Comparison of ENCODE assay signal across 17 cellular contexts in genomic region chr6:150255840-150256239, GRCh38.
"Had no signal": no experiment of that assay in that cellular context is flagged by ENCODE, and none has a peak within 500 bp of the region (broad histone marks: within the 10 kb centered on the region; RNA-seq: fewer than 3 reads in every experiment).

No MANE protein-coding gene starts in this region.

- H3K4me1 ChIP-seq: gastroesophageal sphincter, parathyroid adenoma, tibial nerve had no signal

- H3K27me3 ChIP-seq: tibial nerve, vagina had no signal

- H3K27ac ChIP-seq: coronary artery, gastroesophageal sphincter, parathyroid adenoma, tibial nerve, vagina had no signal

- H3K4me3 ChIP-seq: coronary artery, gastroesophageal sphincter, tibial nerve, vagina had no signal

- H3K9me3 ChIP-seq: gastroesophageal sphincter, tibial nerve, vagina had no signal

- H3K4me3 Mint-ChIP-seq: naive thymus-derived CD4-positive, alpha-beta T cell had no signal

- H3K27ac Mint-ChIP-seq: naive thymus-derived CD4-positive, alpha-beta T cell had no signal

- ATAC-seq: activated CD4-positive, CD25-positive, alpha-beta regulatory T cell treated with anti-CD3 and anti-CD28 coated beads, Interleukin-2, amount 50 U/mL, for 24 hours; gastroesophageal sphincter; naive thymus-derived CD4-positive, alpha-beta T cell had no signal

- H3K36me3 ChIP-seq: gastroesophageal sphincter, tibial nerve, vagina had no signal

- DNase-seq: activated CD4-positive, alpha-beta T cell treated with anti-CD3 and anti-CD28 coated beads, Interleukin-2, amount 50 U/mL, for 4 hours; activated effector memory CD4-positive, alpha-beta T cell treated with Interleukin-2 at 50 U/mL for 16 hours; activated naive CD4-positive, alpha-beta T cell treated with anti-CD3 and anti-CD28 coated beads, Interleukin-2, amount 50 U/mL, for 16 hours; activated T-cell treated with anti-CD3 and anti-CD28 coated beads for 4 hours; central memory CD4-positive, alpha-beta T cell; effector CD4-positive, alpha-beta T cell; naive thymus-derived CD4-positive, alpha-beta T cell; retina; stimulated activated CD4-positive, alpha-beta T cell treated with anti-CD3 and anti-CD28 coated beads, Interleukin-15, amount 100 ng/mL, for 24 hours; stimulated activated CD4-positive, alpha-beta T cell treated with anti-CD3 and anti-CD28 coated beads, Interleukin-4, amount 100 ng/mL, for 1 hour; stimulated activated naive CD4-positive, alpha-beta T cell had no signal
